Comparison of ENCODE assay signal across 2 cellular contexts in the genomic region with DNA sequence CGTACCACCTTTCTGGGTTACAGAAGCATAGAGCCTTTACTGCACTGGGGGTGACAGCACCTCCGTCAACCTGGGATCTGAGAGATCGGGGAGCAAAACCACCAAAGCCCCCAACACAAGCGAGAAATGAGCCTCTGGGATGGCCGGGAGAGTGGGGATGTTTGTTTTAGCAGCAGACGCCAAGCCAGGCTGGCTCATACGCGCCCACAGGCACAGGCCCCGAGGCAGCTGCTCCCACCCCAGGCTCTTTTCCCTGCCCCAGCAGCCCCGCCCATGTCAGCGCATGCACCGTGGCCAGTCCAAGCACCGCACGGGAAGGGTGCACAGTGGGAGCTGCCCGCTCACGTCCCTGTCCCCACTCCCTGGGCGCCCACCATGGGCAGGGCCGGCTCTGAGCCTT.
TF ChIP-seq lines count a peak whose summit lies in the region.

No MANE protein-coding gene starts in this region.

TF ChIP-seq in IMR-90, 13 proteins besides CTCF, POLR2A, EP300 and RAD21:
- no peak for TF ChIP-seq CEBPB (IDR thresholded peaks at IDR 0.05; ENCODE audit: low read depth, low read length)
- TF ChIP-seq MXI1 (IDR thresholded peaks at IDR 0.05; ENCODE audit: borderline replicate concordance, low read depth, low read length): no peak
- TF ChIP-seq MAFK (IDR thresholded peaks at IDR 0.05; ENCODE audit: low read depth, low read length): no peak

TF ChIP-seq in H1, 55 proteins besides CTCF, POLR2A, EP300 and RAD21:
- TF ChIP-seq FOSL1 (IDR thresholded peaks at IDR 0.05; ENCODE audit: insufficient read depth, low read depth, low read length): no peak
- TF ChIP-seq, protein P1, sequence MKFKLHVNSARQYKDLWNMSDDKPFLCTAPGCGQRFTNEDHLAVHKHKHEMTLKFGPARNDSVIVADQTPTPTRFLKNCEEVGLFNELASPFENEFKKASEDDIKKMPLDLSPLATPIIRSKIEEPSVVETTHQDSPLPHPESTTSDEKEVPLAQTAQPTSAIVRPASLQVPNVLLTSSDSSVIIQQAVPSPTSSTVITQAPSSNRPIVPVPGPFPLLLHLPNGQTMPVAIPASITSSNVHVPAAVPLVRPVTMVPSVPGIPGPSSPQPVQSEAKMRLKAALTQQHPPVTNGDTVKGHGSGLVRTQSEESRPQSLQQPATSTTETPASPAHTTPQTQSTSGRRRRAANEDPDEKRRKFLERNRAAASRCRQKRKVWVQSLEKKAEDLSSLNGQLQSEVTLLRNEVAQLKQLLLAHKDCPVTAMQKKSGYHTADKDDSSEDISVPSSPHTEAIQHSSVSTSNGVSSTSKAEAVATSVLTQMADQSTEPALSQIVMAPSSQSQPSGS (IDR thresholded peaks at IDR 0.05; ENCODE audit: low read length): no peak
- TF ChIP-seq YY1 (IDR thresholded peaks at IDR 0.05; ENCODE audit: low read depth, low read length): no peak
- no peak for TF ChIP-seq CREB1 (IDR thresholded peaks at IDR 0.05)
- no peak for TF ChIP-seq SP1 (IDR thresholded peaks at IDR 0.05; ENCODE audit: low read depth, low read length)
- TF ChIP-seq SIX5 (IDR thresholded peaks at IDR 0.05; ENCODE audit: low read depth, low read length): no peak
- TF ChIP-seq MAFK (IDR thresholded peaks at IDR 0.05; ENCODE audit: low read depth, low read length): no peak
- TF ChIP-seq SIN3A (conservative IDR thresholded peaks at IDR 0.05 in 1 of 2, IDR thresholded peaks at IDR 0.05 in 1 of 2; ENCODE audit: low read depth in 1 of 2, low read length in 2 of 2): no peak
- TF ChIP-seq PHF8 (conservative IDR thresholded peaks at IDR 0.05; ENCODE audit: low read depth, low read length): no peak
- no peak for TF ChIP-seq NRF1 (IDR thresholded peaks at IDR 0.05; ENCODE audit: low read depth, low read length)
- no peak for TF ChIP-seq TCF12 (IDR thresholded peaks at IDR 0.05; ENCODE audit: low read depth, low read length)
- TF ChIP-seq KDM5A (IDR thresholded peaks at IDR 0.05; ENCODE audit: low read length): no peak
- TF ChIP-seq, protein P2, sequence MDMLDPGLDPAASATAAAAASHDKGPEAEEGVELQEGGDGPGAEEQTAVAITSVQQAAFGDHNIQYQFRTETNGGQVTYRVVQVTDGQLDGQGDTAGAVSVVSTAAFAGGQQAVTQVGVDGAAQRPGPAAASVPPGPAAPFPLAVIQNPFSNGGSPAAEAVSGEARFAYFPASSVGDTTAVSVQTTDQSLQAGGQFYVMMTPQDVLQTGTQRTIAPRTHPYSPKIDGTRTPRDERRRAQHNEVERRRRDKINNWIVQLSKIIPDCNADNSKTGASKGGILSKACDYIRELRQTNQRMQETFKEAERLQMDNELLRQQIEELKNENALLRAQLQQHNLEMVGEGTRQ (IDR thresholded peaks at IDR 0.05; ENCODE audit: low read length): no peak
- no peak for TF ChIP-seq BRCA1 (IDR thresholded peaks at IDR 0.05; ENCODE audit: low read depth, low read length)
- TF ChIP-seq RFX5 (IDR thresholded peaks at IDR 0.05; ENCODE audit: borderline replicate concordance, low read depth, low read length): no peak
- no peak for TF ChIP-seq BACH1 (IDR thresholded peaks at IDR 0.05; ENCODE audit: low read length)
- no peak for TF ChIP-seq TAF7 (optimal IDR thresholded peaks at IDR 0.05; ENCODE audit: borderline replicate concordance, low read depth, low read length)
TF ChIP-seq in H1: peak in this region for 0.
